8 cellular contexts compared by ENCODE assay signal in genomic region chr9:33523397-33524296, GRCh38. TPM values are rescaled to one million over a fixed set of nuclear protein-coding genes. Genes with fewer than 3 reads are reported as not detected.
A peak's percentile ranks its signal among the peaks of the same experiment; 100 is the strongest.
DNase-seq lines count a peak whose midpoint lies in the region; ATAC-seq and TF ChIP-seq lines count a peak whose summit lies in the region.
"Not testable (repeated sequence)": the region's sequence is repeated elsewhere in the genome, so short reads cannot be mapped to it uniquely, and the experiment has no call there.

TSS of gene ANKRD18B (plus strand) at chr9:33524251. CDS start at chr9:33524490, 239 bp downstream.

- not testable (repeated sequence) for H3K36me3 Mint-ChIP-seq in activated CD8-positive, alpha-beta T cell treated with anti-CD3 and anti-CD28 coated beads for 36 hours (ENCODE audit: low read depth); chondrocyte (ENCODE audit: low read depth); type B pancreatic cell

- CTCF ChIA-PET in OCI-LY7 (lab: Charles Lee; ENCODE audit: unreplicated experiment) = not testable (repeated sequence)
- CTCF ChIA-PET in activated CD8-positive, alpha-beta T cell treated with anti-CD3 and anti-CD28 coated beads for 36 hours (lab: Charles Lee) = interaction anchor here (1.2 to 1.7 kb wide), 5 partner anchors 14 to 198 kb away, joined by 3 to 4 read pairs (median 3); no protein-coding TSS in a partner anchor

- not testable (repeated sequence) for BruUV-seq in OCI-LY7 (replicated peaks; lab: Mats Ljungman, UMichigan)

- H3K36me3 ChIP-seq in OCI-LY7 (ENCODE audit: insufficient read depth, low read length); prostate gland: not testable (repeated sequence)

- H2AFZ ChIP-seq in OCI-LY7 (ENCODE audit: low read length) = not testable (repeated sequence)

- intact Hi-C loops in OCI-LY7 (cut with micrococcal nuclease; ENCODE audit: unreplicated experiment); activated CD8-positive, alpha-beta T cell treated with anti-CD3 and anti-CD28 coated beads for 36 hours (cut with micrococcal nuclease); prostate gland (cut with DNase I): not testable (repeated sequence)

- peak within 1 kb of the TSS; percentile 76 for H3K4me3 Mint-ChIP-seq in activated CD8-positive, alpha-beta T cell treated with anti-CD3 and anti-CD28 coated beads for 36 hours
- H3K4me3 Mint-ChIP-seq in chondrocyte (ENCODE audit: unreplicated experiment) (peak within 1 kb of the TSS; percentile 93), type B pancreatic cell (peak within 1 kb of the TSS; percentile 94)

- H3K27me3 ChIP-seq in prostate gland (replicated peaks; ENCODE audit: insufficient read depth) = not testable (repeated sequence)

- not testable (repeated sequence) for H3K79me2 ChIP-seq in OCI-LY7 (ENCODE audit: insufficient read depth, low read depth, low read length)

- H3K9me3 Mint-ChIP-seq in activated CD8-positive, alpha-beta T cell treated with anti-CD3 and anti-CD28 coated beads for 36 hours; chondrocyte (ENCODE audit: low read depth); type B pancreatic cell: not testable (repeated sequence)

- peak within 1 kb of the TSS; percentile 16 for H3K27ac Mint-ChIP-seq in activated CD8-positive, alpha-beta T cell treated with anti-CD3 and anti-CD28 coated beads for 36 hours
- H3K27ac Mint-ChIP-seq in chondrocyte (ENCODE audit: unreplicated experiment) (peak within 1 kb of the TSS; percentile 80), type B pancreatic cell (peak within 1 kb of the TSS; percentile 74)

- POLR2A ChIA-PET in OCI-LY7 (lab: Charles Lee); activated CD8-positive, alpha-beta T cell treated with anti-CD3 and anti-CD28 coated beads for 36 hours (lab: Charles Lee): not testable (repeated sequence)

- H3K9me2 ChIP-seq in OCI-LY7 (ENCODE audit: insufficient read depth, low read length) = not testable (repeated sequence)

- H3K4me1 Mint-ChIP-seq in activated CD8-positive, alpha-beta T cell treated with anti-CD3 and anti-CD28 coated beads for 36 hours (ENCODE audit: low read depth); type B pancreatic cell (ENCODE audit: unreplicated experiment): not testable (repeated sequence)
- H3K4me1 Mint-ChIP-seq in chondrocyte (ENCODE audit: low read depth) = peaks cover 13% of the 10 kb centered on the region

- peaks cover 45% of the 10 kb centered on the region for H3K27me3 Mint-ChIP-seq in activated CD8-positive, alpha-beta T cell treated with anti-CD3 and anti-CD28 coated beads for 36 hours
- not testable (repeated sequence) for H3K27me3 Mint-ChIP-seq in chondrocyte (ENCODE audit: low read depth)
- H3K27me3 Mint-ChIP-seq in type B pancreatic cell = peaks cover 25% of the 10 kb centered on the region

- not testable (repeated sequence) for H3K4me1 ChIP-seq in OCI-LY7 (ENCODE audit: insufficient read depth, low read length, poor library complexity, severe bottlenecking); prostate gland (replicated peaks)

- TF ChIP-seq POLR2A in prostate gland (IDR thresholded peaks at IDR 0.05) = peak; percentile 41

- DNase-seq in EH (ENCODE audit: low read depth) (peak; percentile 72), LHCN-M2 (ENCODE audit: low read depth) (peak; percentile 91), OCI-LY7 (ENCODE audit: low spot score) (peak; percentile 6), chondrocyte (ENCODE audit: low spot score) (peak; percentile 91), prostate gland (ENCODE audit: low spot score) (peak; percentile 54), type B pancreatic cell (ENCODE audit: extremely low spot score, unreplicated experiment) (peak; percentile 77)
- peak; percentile 67 for DNase-seq in activated CD8-positive, alpha-beta T cell treated with anti-CD3 and anti-CD28 coated beads for 36 hours

- not testable (repeated sequence) for H3K9me3 ChIP-seq in OCI-LY7 (ENCODE audit: low read length); iPS-18c (ENCODE audit: control insufficient read depth, insufficient read depth, low read length); prostate gland

- ATAC-seq in activated CD8-positive, alpha-beta T cell treated with anti-CD3 and anti-CD28 coated beads for 36 hours = peak; percentile 98

- WGBS in prostate gland = 4% methylated on average over 29 of the region's 73 CpGs

- H4K20me1 ChIP-seq in OCI-LY7 (ENCODE audit: insufficient read depth, low read length) = not testable (repeated sequence)

- H3K27ac ChIP-seq in OCI-LY7 (ENCODE audit: low read depth, low read length, poor library complexity, severe bottlenecking) = not testable (repeated sequence)
- H3K27ac ChIP-seq in prostate gland = peak within 1 kb of the TSS; percentile 75 to 76

- not testable (repeated sequence) for H3K4me3 ChIP-seq in OCI-LY7 (ENCODE audit: low read depth, low read length, poor library complexity, severe bottlenecking)
- H3K4me3 ChIP-seq in iPS-18c (ENCODE audit: insufficient read depth, low read depth, low read length) = peak within 1 kb of the TSS; percentile 79
- H3K4me3 ChIP-seq in prostate gland = peak within 1 kb of the TSS; percentile 39 to 52

- TF ChIP-seq CTCF in OCI-LY7 (conservative IDR thresholded peaks at IDR 0.05; ENCODE audit: low read length) (0 out of 2 replicates have a peak, but pooled peaks have one; percentile 26), chondrocyte (IDR thresholded peaks at IDR 0.05) (peak; percentile 77), type B pancreatic cell (conservative IDR thresholded peaks at IDR 0.05) (peak; percentile 70)
- not testable (repeated sequence) for TF ChIP-seq CTCF in activated CD8-positive, alpha-beta T cell treated with anti-CD3 and anti-CD28 coated beads for 36 hours (IDR thresholded peaks at IDR 0.05); prostate gland (IDR thresholded peaks at IDR 0.05)

- H3K4me2 ChIP-seq in OCI-LY7 (ENCODE audit: low read length) = not testable (repeated sequence)

RNA-seq across cellular contexts. Expression of gene ANKRD18B, which starts in this region (rescaled TPM):
- total RNA-seq in LHCN-M2 (2014; rRNA removed) (6.0 and 7.9 TPM in 2 replicates), OCI-LY7 (2022) (not detected in 2 replicates), chondrocyte (1.4 to 2.3 TPM (median 2.2 TPM) in 3 replicates), prostate gland (10 to 100 TPM in 1 of 2 donors, 1 to 10 TPM in 1; 3.4 to 21.6 TPM), type B pancreatic cell (ENCODE audit: low replicate concordance) (2.8 and 10.3 TPM in 2 replicates)
- polyA plus RNA-seq in LHCN-M2 (2012) = 1.7 TPM
- total RNA-seq in OCI-LY7 (2014; rRNA removed; shearing (Covaris generic)) = not detected in 2 replicates
- under 1 TPM in 1 of 2 experiments, not detected in 1; 0.56 TPM for total RNA-seq in activated CD8-positive, alpha-beta T cell treated with anti-CD3 and anti-CD28 coated beads for 36 hours

Comparison
In these comparisons a context has a peak if more than half of its experiments do, and no peak if none do; other contexts are left out.
1. Peak in DNase-seq in OCI-LY7; RNA of the gene not detected or under 1 TPM.
2. Peak in DNase-seq and ATAC-seq in activated CD8-positive, alpha-beta T cell treated with anti-CD3 and anti-CD28 coated beads for 36 hours; RNA of the gene not detected or under 1 TPM.
3. DNase-seq: peak in every context shown above with its lines; median percentile 91 in LHCN-M2; 91 in chondrocyte; 77 in type B pancreatic cell; 72 in EH; 67 in activated CD8-positive, alpha-beta T cell treated with anti-CD3 and anti-CD28 coated beads for 36 hours; 54 in prostate gland; 6 in OCI-LY7.
4. H3K27ac Mint-ChIP-seq: peak in every context shown above with its lines; median percentile 80 in chondrocyte; 74 in type B pancreatic cell; 16 in activated CD8-positive, alpha-beta T cell treated with anti-CD3 and anti-CD28 coated beads for 36 hours.